In the genomic region with DNA sequence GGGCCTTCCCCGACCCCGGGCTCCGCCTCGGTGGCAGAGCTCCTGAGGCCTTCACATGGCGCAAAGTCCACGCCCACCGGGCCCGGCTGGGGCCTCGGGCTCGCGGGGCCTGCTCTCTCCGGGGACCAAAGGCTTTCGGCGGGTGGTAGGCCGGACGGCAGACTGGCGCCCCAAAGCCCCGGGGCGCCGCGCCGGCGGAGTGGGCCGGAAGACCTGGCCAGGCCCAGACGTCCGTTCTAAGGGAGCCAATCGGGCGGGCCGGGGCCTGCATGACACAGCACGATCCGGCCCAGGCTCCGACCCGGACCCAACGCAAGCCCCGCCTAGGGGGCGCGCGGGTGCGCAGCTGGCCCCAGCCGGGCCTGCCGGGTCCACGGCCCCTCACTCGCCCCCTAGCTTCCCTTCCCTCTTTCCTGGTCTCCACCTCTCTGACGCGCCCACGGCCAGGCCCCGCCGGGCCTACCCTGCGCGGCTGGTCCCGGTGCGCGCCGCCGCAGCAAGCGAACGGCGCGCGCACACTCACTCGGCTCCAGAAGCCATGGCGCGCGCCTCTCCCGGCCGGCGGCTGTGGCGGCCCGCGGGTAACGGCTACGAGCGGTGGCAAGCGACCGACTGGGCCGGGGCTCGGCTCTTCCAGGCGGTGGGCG, we compare ENCODE assay signal across 1 cellular context.
TF ChIP-seq lines count a peak whose summit lies in the region.

No MANE protein-coding gene starts in this region.

TF ChIP-seq in IMR-90, 13 proteins besides CTCF, POLR2A, EP300 and RAD21:
- TF ChIP-seq MAZ (IDR thresholded peaks at IDR 0.05; ENCODE audit: borderline replicate concordance, low read depth, low read length), result peak; percentile 64; the same call in 1 of the 2 replicates
- peak; percentile 91; the same call in 1 of the 2 replicates for TF ChIP-seq CHD1 (IDR thresholded peaks at IDR 0.05; ENCODE audit: low read depth, low read length)
- TF ChIP-seq, protein P1, sequence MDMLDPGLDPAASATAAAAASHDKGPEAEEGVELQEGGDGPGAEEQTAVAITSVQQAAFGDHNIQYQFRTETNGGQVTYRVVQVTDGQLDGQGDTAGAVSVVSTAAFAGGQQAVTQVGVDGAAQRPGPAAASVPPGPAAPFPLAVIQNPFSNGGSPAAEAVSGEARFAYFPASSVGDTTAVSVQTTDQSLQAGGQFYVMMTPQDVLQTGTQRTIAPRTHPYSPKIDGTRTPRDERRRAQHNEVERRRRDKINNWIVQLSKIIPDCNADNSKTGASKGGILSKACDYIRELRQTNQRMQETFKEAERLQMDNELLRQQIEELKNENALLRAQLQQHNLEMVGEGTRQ (IDR thresholded peaks at IDR 0.05; ENCODE audit: low read depth, low read length), result 0 out of 2 replicates have a peak, but pooled peaks have one; percentile 23
- no peak for TF ChIP-seq MAFK (IDR thresholded peaks at IDR 0.05; ENCODE audit: low read depth, low read length)
- TF ChIP-seq NFE2L2 (IDR thresholded peaks at IDR 0.05; ENCODE audit: low read depth, low read length), result peak; percentile 86; the same call in 1 of the 2 replicates
- TF ChIP-seq MXI1 (IDR thresholded peaks at IDR 0.05; ENCODE audit: borderline replicate concordance, low read depth, low read length), result peak; percentile 73; the same call in 1 of the 2 replicates
- TF ChIP-seq RFX5 (IDR thresholded peaks at IDR 0.05; ENCODE audit: low read depth, low read length), result peak; percentile 27; the same call in 1 of the 2 replicates
- TF ChIP-seq CEBPB (IDR thresholded peaks at IDR 0.05; ENCODE audit: low read depth, low read length), result no peak
TF ChIP-seq in IMR-90: peak in this region for 6.
